Comparison of ENCODE assay signal across 24 cellular contexts in the genomic region with DNA sequence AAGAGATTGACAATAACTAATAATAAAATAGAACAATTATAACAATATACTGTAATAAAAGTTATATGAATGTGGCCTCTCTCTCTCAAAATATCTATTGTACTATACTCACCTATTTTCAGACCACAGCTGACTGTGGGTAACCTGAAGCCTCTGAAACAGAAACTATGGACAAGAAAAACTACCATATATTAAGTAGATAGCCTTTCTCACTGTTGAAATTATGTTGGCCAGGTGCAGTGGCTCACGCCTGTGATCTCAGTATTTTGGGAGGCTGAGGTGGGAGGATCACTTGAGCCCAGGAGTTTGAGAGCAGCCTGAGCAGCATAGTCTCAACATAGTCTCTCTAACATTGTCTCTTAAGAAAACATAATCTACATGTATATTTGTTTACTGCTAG.
"Had no signal": no experiment of that assay in that cellular context is flagged by ENCODE, and none has a peak within 500 bp of the region (broad histone marks: within the 10 kb centered on the region; RNA-seq: fewer than 3 reads in every experiment).

No MANE protein-coding gene starts in this region.

- H3K27me3 ChIP-seq: colonic mucosa, esophagus muscularis mucosa, esophagus squamous epithelium, foreskin keratinocyte, gastrocnemius medialis, gastroesophageal sphincter, heart left ventricle, heart right ventricle had no signal

- H3K4me3 ChIP-seq: colonic mucosa, coronary artery, dorsolateral prefrontal cortex, esophagus muscularis mucosa, esophagus squamous epithelium, gastrocnemius medialis, gastroesophageal sphincter, heart left ventricle, heart right ventricle had no signal

- H3K4me1 ChIP-seq: colonic mucosa, esophagus squamous epithelium, gastroesophageal sphincter had no signal

- DNase-seq: colonic mucosa; dermis blood vessel endothelial cell; dorsolateral prefrontal cortex; effector CD4-positive, alpha-beta T cell; effector CD8-positive, alpha-beta T cell; effector memory CD4-positive, alpha-beta T cell; effector memory CD8-positive, alpha-beta T cell; endodermal cell; erythroblast; esophagus squamous epithelium; foreskin fibroblast; foreskin keratinocyte; foreskin melanocyte; gastrocnemius medialis; glutamatergic neuron; head of caudate nucleus; heart left ventricle; heart right ventricle had no signal

- H3K4me1 Mint-ChIP-seq: endodermal cell had no signal

- H3K9me3 Mint-ChIP-seq: dendritic cell treated with granulocyte-macrophage colony-stimulating factor and Interleukin-4, amounts not matched to agents 40 ng/mL and 50 ng/mL, for 4 days; endodermal cell had no signal

- H3K9me3 ChIP-seq: colonic mucosa, esophagus muscularis mucosa, esophagus squamous epithelium, gastrocnemius medialis, gastroesophageal sphincter, heart left ventricle, heart right ventricle had no signal

- H3K36me3 ChIP-seq: colonic mucosa, esophagus muscularis mucosa, esophagus squamous epithelium, gastrocnemius medialis, gastroesophageal sphincter, heart right ventricle had no signal

- ATAC-seq: effector memory CD8-positive, alpha-beta T cell; esophagus mucosa; foreskin keratinocyte; gastrocnemius medialis; gastroesophageal sphincter; heart left ventricle; heart right ventricle had no signal

- H3K27ac Mint-ChIP-seq: dendritic cell treated with granulocyte-macrophage colony-stimulating factor and Interleukin-4, amounts not matched to agents 40 ng/mL and 50 ng/mL, for 4 days; effector memory CD8-positive, alpha-beta T cell; endodermal cell had no signal

- H3K27ac ChIP-seq: colonic mucosa, coronary artery, dorsolateral prefrontal cortex, epithelial cell of prostate, esophagus muscularis mucosa, esophagus squamous epithelium, foreskin keratinocyte, gastrocnemius medialis, gastroesophageal sphincter, heart left ventricle, heart right ventricle had no signal

- H3K4me3 Mint-ChIP-seq: dendritic cell treated with granulocyte-macrophage colony-stimulating factor and Interleukin-4, amounts not matched to agents 40 ng/mL and 50 ng/mL, for 4 days; effector memory CD8-positive, alpha-beta T cell; endodermal cell had no signal

- H3K27me3 Mint-ChIP-seq: dendritic cell treated with granulocyte-macrophage colony-stimulating factor and Interleukin-4, amounts not matched to agents 40 ng/mL and 50 ng/mL, for 4 days; effector memory CD8-positive, alpha-beta T cell had no signal
